In the genomic region with DNA sequence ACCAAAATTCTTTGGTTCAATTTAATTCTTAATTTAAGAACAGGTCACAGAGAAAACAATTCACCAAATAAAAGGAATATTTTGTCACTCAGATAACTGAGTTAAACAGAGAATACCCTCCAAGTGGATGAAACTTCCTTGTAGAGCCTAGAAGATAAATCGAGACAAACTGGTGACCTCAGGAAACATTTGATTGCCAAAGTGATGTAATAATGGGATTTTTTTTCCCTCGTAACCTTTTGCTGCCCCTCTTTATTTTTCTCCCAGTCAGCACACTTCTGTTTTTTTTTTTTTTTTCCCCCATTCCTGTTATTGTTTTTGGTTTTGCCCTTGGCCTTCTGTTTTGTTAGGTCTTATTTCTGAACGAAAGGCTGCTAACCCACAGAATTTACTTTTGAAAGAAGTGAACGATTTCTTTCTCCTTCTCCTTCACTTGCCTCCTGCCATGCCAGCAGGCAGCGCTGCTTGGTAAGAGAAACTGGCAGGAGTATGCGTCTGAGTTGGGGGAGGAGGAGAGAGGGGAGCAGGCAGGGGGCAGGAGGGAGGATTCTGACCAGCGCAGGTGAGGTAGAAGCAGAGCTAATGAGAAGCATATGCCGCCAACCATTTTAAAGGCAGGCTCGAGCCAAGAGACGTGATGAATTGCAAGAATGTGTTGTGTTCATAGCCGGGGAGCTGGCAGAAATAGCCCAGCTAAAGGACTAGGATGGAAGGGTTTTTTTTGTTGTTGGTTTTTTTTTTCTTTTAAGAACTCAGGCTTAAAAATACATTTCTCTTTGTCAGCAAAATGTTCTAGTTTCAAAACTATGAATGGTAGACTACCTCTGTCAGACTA, we compare ENCODE assay signal across 9 cellular contexts.
DNase-seq lines count a peak whose midpoint lies in the region; ATAC-seq lines count a peak whose summit lies in the region.
"Had no signal": no experiment of that assay in that cellular context is flagged by ENCODE, and none has a peak within 500 bp of the region (broad histone marks: within the 10 kb centered on the region; RNA-seq: fewer than 3 reads in every experiment).

No MANE protein-coding gene starts in this region.

- no peak for ATAC-seq in HG03521 (IDR thresholded peaks at IDR 0.05; ENCODE audit: unreplicated experiment)
- ATAC-seq: activated CD4-positive, CD25-positive, alpha-beta regulatory T cell treated with anti-CD3 and anti-CD28 coated beads, Interleukin-2, amount 50 U/mL, for 24 hours had no signal

- peak overlapping the region; percentile 6 for H3K27ac ChIP-seq in substantia nigra (ENCODE audit: low read depth, low read length, poor library complexity, severe bottlenecking)

- peak; percentile 70 for DNase-seq in NCI-H2171 (lab: John Stamatoyannopoulos, UW)
- DNase-seq in cerebellum (ENCODE audit: low spot score) = peak; percentile 87
- peak; percentile 69 for DNase-seq in kidney tubule cell (ENCODE audit: low spot score)
- peak in 27 of 49 donors; percentile 10 to 69 (median 36) for DNase-seq in substantia nigra (lab: John Stamatoyannopoulos, UW)
- no peak for DNase-seq in NK-92 (lab: John Stamatoyannopoulos, UW; ENCODE audit: unreplicated experiment)
- DNase-seq in SIG-M5 treated with dmso at 0.1 percent for 504 hours (lab: John Stamatoyannopoulos, UW; ENCODE audit: unreplicated experiment) = no peak
- no peak for DNase-seq in GOT3 (lab: John Stamatoyannopoulos, UW)

Comparison
In these comparisons a context has a peak if more than half of its experiments do, and no peak if none do; other contexts are left out.
1. DNase-seq: peak in NCI-H2171 (single experiment), cerebellum (single experiment), kidney tubule cell (single experiment) and substantia nigra (27 of 49); none in NK-92 (single experiment), SIG-M5 treated with dmso at 0.1 percent for 504 hours (single experiment) and GOT3 (single experiment).